20 cellular contexts compared by ENCODE assay signal in the genomic region with DNA sequence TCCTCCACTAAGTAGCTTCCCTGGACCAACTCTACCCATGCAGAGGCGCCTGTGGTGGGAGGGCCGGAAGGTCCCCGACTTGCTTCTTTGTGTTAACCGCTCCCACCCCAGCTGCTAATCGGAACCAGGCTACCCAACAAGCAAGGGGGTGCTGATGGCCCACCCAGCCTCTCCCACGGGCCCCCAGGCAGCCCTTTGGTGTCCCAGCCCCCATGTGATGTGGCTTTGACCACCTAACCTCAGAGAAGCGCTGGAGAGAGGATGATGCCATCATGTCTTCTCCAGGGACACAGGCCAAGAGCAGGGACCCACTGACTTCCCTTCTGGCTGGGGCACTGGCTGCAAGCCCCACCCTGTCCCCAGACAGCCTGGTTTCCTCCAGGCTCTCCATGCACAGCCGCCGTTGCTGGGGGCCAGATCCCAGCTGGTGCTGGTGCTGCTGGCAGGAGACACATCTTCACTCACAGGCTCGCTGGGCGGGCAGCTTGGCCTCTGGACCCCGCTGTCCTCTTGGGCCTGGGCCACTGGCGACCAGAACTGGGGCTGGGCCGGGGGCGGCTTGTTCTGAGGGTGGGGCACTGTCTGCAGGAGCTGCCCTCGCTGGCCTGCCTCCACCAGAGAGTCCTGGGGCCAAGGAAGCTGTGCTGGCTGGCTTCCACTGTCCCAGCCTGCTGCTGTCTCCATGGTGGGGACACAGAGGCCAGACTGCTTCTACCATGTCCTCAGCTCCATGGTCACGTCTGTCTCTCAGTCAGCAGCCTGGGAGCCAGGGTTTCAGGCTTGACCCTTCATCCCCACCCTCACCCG. TPM values are rescaled to one million over a fixed set of nuclear protein-coding genes. Genes with fewer than 3 reads are reported as not detected.
A peak's percentile ranks its signal among the peaks of the same experiment; 100 is the strongest.
DNase-seq lines count a peak whose midpoint lies in the region; ATAC-seq and TF ChIP-seq lines count a peak whose summit lies in the region.
"Had no signal": no experiment of that assay in that cellular context is flagged by ENCODE, and none has a peak within 500 bp of the region (broad histone marks: within the 10 kb centered on the region; RNA-seq: fewer than 3 reads in every experiment).

No MANE protein-coding gene starts in this region.

- H3K4me3 ChIP-seq in right cardiac atrium (ENCODE audit: low read length) (no peak overlapping the region), rectal smooth muscle tissue (ENCODE audit: low read length) (no peak overlapping the region)
- H3K4me3 ChIP-seq: skin epidermis had no signal

- H3K4me3 Mint-ChIP-seq in activated naive CD8-positive, alpha-beta T cell treated with anti-CD3 and anti-CD28 coated beads, Interleukin-2, amount 50 U/mL, for 24 hours, result no peak overlapping the region
- H3K4me3 Mint-ChIP-seq: activated B cell treated with CpG ODN at 0.5 μM for 24 hours; activated naive CD8-positive, alpha-beta T cell treated with anti-CD3 and anti-CD28 coated beads, Interleukin-2, amount 10 ng/mL, durations not matched to agents 7 days and 5 days; activated T-cell treated with anti-CD3 and anti-CD28 coated beads, Interleukin-2, amount 50 U/mL, for 72 hours; CD8-positive, alpha-beta T cell had no signal

- intact Hi-C loops in right cardiac atrium (cut with DNase I), result no loop called here

- DNase-seq in AG08395 (ENCODE audit: low spot score) (peak; percentile 13), right cardiac atrium (peak; percentile 53 to 81 (median 80)), cortex of kidney (lab: John Stamatoyannopoulos, UW) (no peak)
- DNase-seq in activated naive CD8-positive, alpha-beta T cell treated with anti-CD3 and anti-CD28 coated beads, Interleukin-2, amount 50 U/mL, for 24 hours, result no peak
- DNase-seq: activated B cell treated with CpG ODN at 0.5 μM for 24 hours; activated naive CD8-positive, alpha-beta T cell treated with anti-CD3 and anti-CD28 coated beads, Interleukin-2, amount 10 ng/mL, durations not matched to agents 7 days and 5 days; activated T-cell treated with anti-CD3 and anti-CD28 coated beads, Interleukin-2, amount 50 U/mL, for 72 hours; CD8-positive, alpha-beta T cell; DND-41; effector CD4-positive, alpha-beta T cell; HCEC 1CT; Karpas-422; midbrain; NCI-H146; nucleus accumbens had no signal

- H3K36me3 ChIP-seq in rectal smooth muscle tissue (ENCODE audit: control insufficient read depth, insufficient read depth, low read length), result no peaks in the 10 kb centered on the region

- H3K4me1 Mint-ChIP-seq in activated naive CD8-positive, alpha-beta T cell treated with anti-CD3 and anti-CD28 coated beads, Interleukin-2, amount 50 U/mL, for 24 hours, result no peaks in the 10 kb centered on the region
- H3K4me1 Mint-ChIP-seq: activated B cell treated with CpG ODN at 0.5 μM for 24 hours; activated naive CD8-positive, alpha-beta T cell treated with anti-CD3 and anti-CD28 coated beads, Interleukin-2, amount 10 ng/mL, durations not matched to agents 7 days and 5 days had no signal

- H3K4me1 ChIP-seq in right cardiac atrium (ENCODE audit: control insufficient read depth, insufficient read depth, low read length) (peaks cover 9% of the 10 kb centered on the region), rectal smooth muscle tissue (ENCODE audit: control insufficient read depth, insufficient read depth, low read length) (peaks cover 2% of the 10 kb centered on the region)

- no peak overlapping the region for H3K27ac Mint-ChIP-seq in activated naive CD8-positive, alpha-beta T cell treated with anti-CD3 and anti-CD28 coated beads, Interleukin-2, amount 50 U/mL, for 24 hours
- H3K27ac Mint-ChIP-seq: activated B cell treated with CpG ODN at 0.5 μM for 24 hours; activated naive CD8-positive, alpha-beta T cell treated with anti-CD3 and anti-CD28 coated beads, Interleukin-2, amount 10 ng/mL, durations not matched to agents 7 days and 5 days; activated T-cell treated with anti-CD3 and anti-CD28 coated beads, Interleukin-2, amount 50 U/mL, for 72 hours; CD8-positive, alpha-beta T cell had no signal

- WGBS in right cardiac atrium, result 40% methylated on average over 18 of the region's 18 CpGs

- peak; percentile 60 to 79 for ATAC-seq in right cardiac atrium
- no peak for ATAC-seq in HG03354 (IDR thresholded peaks at IDR 0.05; ENCODE audit: poor library complexity, severe bottlenecking, unreplicated experiment)
- ATAC-seq in activated naive CD8-positive, alpha-beta T cell treated with anti-CD3 and anti-CD28 coated beads, Interleukin-2, amount 50 U/mL, for 24 hours, result no peak
- ATAC-seq in HG03469 (IDR thresholded peaks at IDR 0.05; ENCODE audit: unreplicated experiment), result no peak
- ATAC-seq: activated T-cell treated with anti-CD3 and anti-CD28 coated beads, Interleukin-2, amount 50 U/mL, for 72 hours; CD8-positive, alpha-beta T cell had no signal

- no peak overlapping the region for H3K9ac ChIP-seq in rectal smooth muscle tissue (ENCODE audit: low read length)

- no peaks in the 10 kb centered on the region for H3K9me3 Mint-ChIP-seq in activated naive CD8-positive, alpha-beta T cell treated with anti-CD3 and anti-CD28 coated beads, Interleukin-2, amount 50 U/mL, for 24 hours
- H3K9me3 Mint-ChIP-seq: activated B cell treated with CpG ODN at 0.5 μM for 24 hours; activated naive CD8-positive, alpha-beta T cell treated with anti-CD3 and anti-CD28 coated beads, Interleukin-2, amount 10 ng/mL, durations not matched to agents 7 days and 5 days; activated T-cell treated with anti-CD3 and anti-CD28 coated beads, Interleukin-2, amount 50 U/mL, for 72 hours; CD8-positive, alpha-beta T cell had no signal

- no peaks in the 10 kb centered on the region for H3K27me3 ChIP-seq in right cardiac atrium (ENCODE audit: control insufficient read depth, insufficient read depth)
- peaks cover 4% of the 10 kb centered on the region for H3K27me3 ChIP-seq in rectal smooth muscle tissue (ENCODE audit: control insufficient read depth, insufficient read depth, low read length)

- H3K9me3 ChIP-seq in right cardiac atrium (ENCODE audit: control insufficient read depth, low read length), result no peaks in the 10 kb centered on the region

- H3K36me3 Mint-ChIP-seq in activated naive CD8-positive, alpha-beta T cell treated with anti-CD3 and anti-CD28 coated beads, Interleukin-2, amount 50 U/mL, for 24 hours (ENCODE audit: low read depth), result no peaks in the 10 kb centered on the region
- H3K36me3 Mint-ChIP-seq: activated naive CD8-positive, alpha-beta T cell treated with anti-CD3 and anti-CD28 coated beads, Interleukin-2, amount 10 ng/mL, durations not matched to agents 7 days and 5 days; CD8-positive, alpha-beta T cell had no signal

- H3K27ac ChIP-seq in VCaP (peak overlapping the region; percentile 30), right cardiac atrium (ENCODE audit: low read length) (peak overlapping the region; percentile 66), rectal smooth muscle tissue (ENCODE audit: low read depth, low read length) (peak overlapping the region; percentile 3)

- no peak for TF ChIP-seq CTCF in VCaP (conservative IDR thresholded peaks at IDR 0.05)

- peaks cover 8% of the 10 kb centered on the region for H3K27me3 Mint-ChIP-seq in activated naive CD8-positive, alpha-beta T cell treated with anti-CD3 and anti-CD28 coated beads, Interleukin-2, amount 50 U/mL, for 24 hours

RNA-seq across cellular contexts. Expression of gene LAMC3, which starts 27.8 kb away (rescaled TPM):
- 1 to 10 TPM in 3 of 4 donors, under 1 TPM in 1; 0.51 to 2.6 (median 1.5) TPM for total RNA-seq in right cardiac atrium
- 1.4 TPM for polyA plus RNA-seq in right cardiac atrium
- total RNA-seq: activated B cell treated with CpG ODN at 0.5 μM for 24 hours had no signal

RNA-seq across cellular contexts. Expression of gene AIF1L, which starts 59.6 kb away (rescaled TPM):
- total RNA-seq in right cardiac atrium, result 10 to 100 TPM in 3 of 4 donors, 1 to 10 TPM in 1; 6.9 to 22.7 (median 16.5) TPM
- polyA plus RNA-seq in right cardiac atrium, result 15.7 TPM
- total RNA-seq: activated B cell treated with CpG ODN at 0.5 μM for 24 hours; CD8-positive, alpha-beta T cell had no signal

Comparison
In these comparisons a context has a peak if more than half of its experiments do, and no peak if none do; other contexts are left out.
1. DNase-seq: peak in AG08395 (single experiment) and right cardiac atrium (3 of 3); none in activated naive CD8-positive, alpha-beta T cell treated with anti-CD3 and anti-CD28 coated beads, Interleukin-2, amount 50 U/mL, for 24 hours (single experiment) and cortex of kidney (single experiment).
2. H3K27ac ChIP-seq: peak in every context shown above with its lines; median percentile 66 in right cardiac atrium; 30 in VCaP; 3 in rectal smooth muscle tissue.
3. ATAC-seq: peak in right cardiac atrium (2 of 2); none in HG03354 (single experiment), activated naive CD8-positive, alpha-beta T cell treated with anti-CD3 and anti-CD28 coated beads, Interleukin-2, amount 50 U/mL, for 24 hours (single experiment) and HG03469 (single experiment).